ENCODE assay signal across 2 cellular contexts in the genomic region with DNA sequence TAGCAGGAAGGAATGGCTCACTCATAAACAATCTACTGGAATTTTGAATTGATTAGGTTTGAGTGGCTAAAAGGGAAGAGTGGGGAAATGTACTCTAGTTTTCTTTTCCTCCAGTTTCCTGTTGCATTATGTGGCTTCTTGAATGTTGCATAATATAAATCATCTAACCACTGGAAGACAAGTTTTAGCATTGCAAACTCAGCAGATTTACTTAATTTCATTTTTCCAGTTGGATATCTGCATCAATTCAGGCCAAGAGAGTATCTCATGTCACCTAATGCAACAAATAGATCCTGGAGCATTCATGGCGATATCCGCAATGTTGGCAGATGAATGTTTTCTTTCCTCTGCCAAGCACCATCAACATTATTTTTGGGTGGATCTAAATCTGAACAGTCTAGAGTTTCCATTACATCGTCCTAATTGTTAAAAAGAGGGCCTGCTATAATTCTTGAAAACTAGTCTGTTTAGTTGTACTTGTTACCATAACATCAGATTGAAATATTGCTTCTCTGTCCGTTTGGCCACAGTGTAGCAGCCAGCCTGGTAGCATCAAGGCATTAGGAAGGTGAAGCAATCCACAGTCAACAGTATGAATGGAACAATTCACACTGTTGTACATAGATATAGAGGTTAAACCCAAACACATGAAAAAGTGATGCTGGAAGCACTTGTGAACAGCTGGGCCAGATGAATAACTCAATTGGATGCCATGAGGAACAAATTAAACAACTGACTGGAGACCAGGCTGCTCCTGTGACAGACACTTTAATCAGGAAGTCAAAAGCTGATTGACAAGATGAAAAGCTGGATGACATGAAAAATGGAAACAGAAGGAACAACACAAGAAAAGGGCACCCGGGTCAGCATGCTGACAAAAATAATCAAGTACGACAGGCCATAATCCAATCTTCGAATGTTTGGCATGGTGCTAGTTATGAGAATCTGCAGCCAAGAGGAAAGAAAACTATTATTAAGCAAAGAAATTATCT.
TF ChIP-seq lines count a peak whose summit lies in the region.

No MANE protein-coding gene starts in this region.

TF ChIP-seq in SK-N-SH, 30 proteins besides CTCF, POLR2A, EP300 and RAD21 (continued from another document):
- TF ChIP-seq, protein P1, sequence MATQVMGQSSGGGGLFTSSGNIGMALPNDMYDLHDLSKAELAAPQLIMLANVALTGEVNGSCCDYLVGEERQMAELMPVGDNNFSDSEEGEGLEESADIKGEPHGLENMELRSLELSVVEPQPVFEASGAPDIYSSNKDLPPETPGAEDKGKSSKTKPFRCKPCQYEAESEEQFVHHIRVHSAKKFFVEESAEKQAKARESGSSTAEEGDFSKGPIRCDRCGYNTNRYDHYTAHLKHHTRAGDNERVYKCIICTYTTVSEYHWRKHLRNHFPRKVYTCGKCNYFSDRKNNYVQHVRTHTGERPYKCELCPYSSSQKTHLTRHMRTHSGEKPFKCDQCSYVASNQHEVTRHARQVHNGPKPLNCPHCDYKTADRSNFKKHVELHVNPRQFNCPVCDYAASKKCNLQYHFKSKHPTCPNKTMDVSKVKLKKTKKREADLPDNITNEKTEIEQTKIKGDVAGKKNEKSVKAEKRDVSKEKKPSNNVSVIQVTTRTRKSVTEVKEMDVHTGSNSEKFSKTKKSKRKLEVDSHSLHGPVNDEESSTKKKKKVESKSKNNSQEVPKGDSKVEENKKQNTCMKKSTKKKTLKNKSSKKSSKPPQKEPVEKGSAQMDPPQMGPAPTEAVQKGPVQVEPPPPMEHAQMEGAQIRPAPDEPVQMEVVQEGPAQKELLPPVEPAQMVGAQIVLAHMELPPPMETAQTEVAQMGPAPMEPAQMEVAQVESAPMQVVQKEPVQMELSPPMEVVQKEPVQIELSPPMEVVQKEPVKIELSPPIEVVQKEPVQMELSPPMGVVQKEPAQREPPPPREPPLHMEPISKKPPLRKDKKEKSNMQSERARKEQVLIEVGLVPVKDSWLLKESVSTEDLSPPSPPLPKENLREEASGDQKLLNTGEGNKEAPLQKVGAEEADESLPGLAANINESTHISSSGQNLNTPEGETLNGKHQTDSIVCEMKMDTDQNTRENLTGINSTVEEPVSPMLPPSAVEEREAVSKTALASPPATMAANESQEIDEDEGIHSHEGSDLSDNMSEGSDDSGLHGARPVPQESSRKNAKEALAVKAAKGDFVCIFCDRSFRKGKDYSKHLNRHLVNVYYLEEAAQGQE (IDR thresholded peaks at IDR 0.05; ENCODE audit: low read depth, low read length): no peak
- TF ChIP-seq EZH2phosphoT487 (IDR thresholded peaks at IDR 0.05; ENCODE audit: borderline replicate concordance, low read depth) (no peak), RCOR1 (IDR thresholded peaks at IDR 0.05; ENCODE audit: low read length) (0 out of 2 replicates have a peak, but pooled peaks have one; percentile 9), YY1 (IDR thresholded peaks at IDR 0.05; ENCODE audit: low read depth) (no peak)
TF ChIP-seq in SK-N-SH: peak in this region for 1.

TF ChIP-seq in SK-N-SH treated with all-trans-retinoic acid at 6 μM for 48 hours, 23 proteins besides CTCF, POLR2A, EP300 and RAD21:
- TF ChIP-seq, protein P2, sequence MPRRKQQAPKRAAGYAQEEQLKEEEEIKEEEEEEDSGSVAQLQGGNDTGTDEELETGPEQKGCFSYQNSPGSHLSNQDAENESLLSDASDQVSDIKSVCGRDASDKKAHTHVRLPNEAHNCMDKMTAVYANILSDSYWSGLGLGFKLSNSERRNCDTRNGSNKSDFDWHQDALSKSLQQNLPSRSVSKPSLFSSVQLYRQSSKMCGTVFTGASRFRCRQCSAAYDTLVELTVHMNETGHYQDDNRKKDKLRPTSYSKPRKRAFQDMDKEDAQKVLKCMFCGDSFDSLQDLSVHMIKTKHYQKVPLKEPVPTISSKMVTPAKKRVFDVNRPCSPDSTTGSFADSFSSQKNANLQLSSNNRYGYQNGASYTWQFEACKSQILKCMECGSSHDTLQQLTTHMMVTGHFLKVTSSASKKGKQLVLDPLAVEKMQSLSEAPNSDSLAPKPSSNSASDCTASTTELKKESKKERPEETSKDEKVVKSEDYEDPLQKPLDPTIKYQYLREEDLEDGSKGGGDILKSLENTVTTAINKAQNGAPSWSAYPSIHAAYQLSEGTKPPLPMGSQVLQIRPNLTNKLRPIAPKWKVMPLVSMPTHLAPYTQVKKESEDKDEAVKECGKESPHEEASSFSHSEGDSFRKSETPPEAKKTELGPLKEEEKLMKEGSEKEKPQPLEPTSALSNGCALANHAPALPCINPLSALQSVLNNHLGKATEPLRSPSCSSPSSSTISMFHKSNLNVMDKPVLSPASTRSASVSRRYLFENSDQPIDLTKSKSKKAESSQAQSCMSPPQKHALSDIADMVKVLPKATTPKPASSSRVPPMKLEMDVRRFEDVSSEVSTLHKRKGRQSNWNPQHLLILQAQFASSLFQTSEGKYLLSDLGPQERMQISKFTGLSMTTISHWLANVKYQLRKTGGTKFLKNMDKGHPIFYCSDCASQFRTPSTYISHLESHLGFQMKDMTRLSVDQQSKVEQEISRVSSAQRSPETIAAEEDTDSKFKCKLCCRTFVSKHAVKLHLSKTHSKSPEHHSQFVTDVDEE (CRISPR knock-in tag; IDR thresholded peaks at IDR 0.05): no peak
- TF ChIP-seq CSDC2 (CRISPR knock-in tag; IDR thresholded peaks at IDR 0.05) (no peak), CREB5 (CRISPR knock-in tag; IDR thresholded peaks at IDR 0.05; ENCODE audit: low read depth) (no peak)
